28 cellular contexts compared by ENCODE assay signal in the genomic region with DNA sequence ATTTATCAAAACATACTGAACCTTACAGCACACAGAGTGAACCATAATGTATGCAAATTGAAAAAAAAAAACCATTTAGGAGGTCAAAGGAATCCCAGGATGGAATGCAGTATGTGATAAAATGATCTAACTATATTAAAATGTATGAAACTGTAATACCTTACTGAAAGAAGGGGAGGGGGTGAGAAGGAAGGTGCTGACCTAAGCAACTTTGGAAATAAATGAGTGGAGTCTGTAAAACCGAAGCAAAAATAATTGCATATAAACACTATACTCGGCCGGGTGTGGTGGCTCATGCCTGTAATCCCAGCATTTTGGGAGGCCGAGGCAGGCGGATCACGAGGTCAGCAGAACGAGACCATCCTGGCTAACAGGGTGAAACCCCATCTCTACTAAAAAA.
"Had no signal": no experiment of that assay in that cellular context is flagged by ENCODE, and none has a peak within 500 bp of the region (broad histone marks: within the 10 kb centered on the region; RNA-seq: fewer than 3 reads in every experiment).

No MANE protein-coding gene starts in this region.

- ATAC-seq: natural killer cell; psoas muscle; right cardiac atrium; sciatic nerve; stimulated activated memory B cell treated with anti-CD40 and anti-IgM and Interleukin-4, amounts not matched to agents 10 μg/mL and 1 μg/mL and 100 μg/mL, for 72 hours; stimulated activated naive CD8-positive, alpha-beta T cell treated with anti-CD3 and anti-CD28 coated beads, Interleukin-15, amount 100 ng/mL, for 72 hours; stimulated activated naive CD8-positive, alpha-beta T cell treated with anti-CD3 and anti-CD28 coated beads, Interleukin-15, Interleukin-2, amounts not matched to agents 100 U/mL and 50 U/mL, for 24 hours; upper lobe of right lung had no signal

- H3K27ac ChIP-seq: neural progenitor cell, ovary, parathyroid adenoma, psoas muscle, skin epidermis, spleen, suprapubic skin, testis, tibial artery, transverse colon, upper lobe of right lung, uterus had no signal

- H3K79me2 ChIP-seq: parathyroid adenoma had no signal

- H3K9ac ChIP-seq: neural progenitor cell, parathyroid adenoma had no signal

- H3K4me2 ChIP-seq: neural progenitor cell, smooth muscle cell had no signal

- H2AFZ ChIP-seq: neural progenitor cell, parathyroid adenoma had no signal

- DNase-seq: natural killer cell; occipital lobe; ovary; posterior cingulate gyrus; psoas muscle; right cardiac atrium; spleen; stimulated activated CD4-positive, alpha-beta T cell treated with anti-CD3 and anti-CD28 coated beads, Interleukin-12 subunit alpha, Interleukin-12 subunit beta, amount 100 ng/mL, for 4 hours; stimulated activated CD4-positive, alpha-beta T cell treated with anti-CD3 and anti-CD28 coated beads, Interleukin-1b, Interleukin-23, amount 100 ng/mL, for 48 hours; stimulated activated CD4-positive, alpha-beta T cell treated with anti-CD3 and anti-CD28 coated beads, Interleukin-4, amount 100 ng/mL, for 1 hour; stimulated activated CD4-positive, alpha-beta T cell treated with anti-CD3 and anti-CD28 coated beads, Interleukin-4, amount 100 ng/mL, for 4 hours; stimulated activated CD8-positive, alpha-beta memory T cell treated with anti-CD3 and anti-CD28 coated beads, Interleukin-4, amount 100 ng/mL, for 48 hours; stimulated activated naive CD4-positive, alpha-beta T cell; stimulated activated naive CD8-positive, alpha-beta T cell treated with anti-CD3 and anti-CD28 coated beads, Interleukin-15, amount 100 ng/mL, for 72 hours; stimulated activated naive CD8-positive, alpha-beta T cell treated with anti-CD3 and anti-CD28 coated beads, Interleukin-15, Interleukin-2, amounts not matched to agents 100 U/mL and 50 U/mL, for 24 hours; substantia nigra; testis; tibial artery; transverse colon; upper lobe of right lung; uterus had no signal

- H3K36me3 ChIP-seq: neural progenitor cell, ovary, spleen, suprapubic skin, tibial artery, transverse colon, upper lobe of right lung, uterus had no signal

- H3K27me3 ChIP-seq: ovary, spleen, suprapubic skin, testis, tibial artery, transverse colon, upper lobe of right lung, uterus had no signal

- H3K4me1 ChIP-seq: neural progenitor cell, parathyroid adenoma, testis, transverse colon, uterus had no signal

- H3K4me3 ChIP-seq: neural progenitor cell, ovary, psoas muscle, skin epidermis, smooth muscle cell, spleen, suprapubic skin, testis, tibial artery, transverse colon, upper lobe of right lung, uterus had no signal

- H3K9me3 ChIP-seq: ovary, psoas muscle, spleen, suprapubic skin, testis, tibial artery, transverse colon, upper lobe of right lung, uterus had no signal
